Comparison of ENCODE assay signal across 10 cellular contexts in genomic region chr19:6278051-6278450, GRCh38. TPM values are rescaled to one million over a fixed set of nuclear protein-coding genes. Genes with fewer than 3 reads are reported as not detected.
DNase-seq lines count a peak whose midpoint lies in the region; ATAC-seq and TF ChIP-seq lines count a peak whose summit lies in the region.
"Had no signal": no experiment of that assay in that cellular context is flagged by ENCODE, and none has a peak within 500 bp of the region (broad histone marks: within the 10 kb centered on the region; RNA-seq: fewer than 3 reads in every experiment).

No MANE protein-coding gene starts in this region.

- no peak overlapping the region for H3K4me3 ChIP-seq in CD4-positive, CD25-positive, alpha-beta regulatory T cell (ENCODE audit: low read depth, low read length)
- H3K4me3 ChIP-seq in MM.1S (ENCODE audit: low read length): no peak overlapping the region
- peak overlapping the region; percentile 94 for H3K4me3 ChIP-seq in coronary artery
- peak overlapping the region; percentile 89 for H3K4me3 ChIP-seq in osteoblast (ENCODE audit: insufficient read depth, low read length)

- no peaks in the 10 kb centered on the region for H3K27me3 Mint-ChIP-seq in CD4-positive, CD25-positive, alpha-beta regulatory T cell

- peak overlapping the region; percentile 91 to 96 (median 94) for H3K4me3 Mint-ChIP-seq in CD4-positive, CD25-positive, alpha-beta regulatory T cell

- no peak overlapping the region for H3K9ac ChIP-seq in MM.1S (ENCODE audit: low read length)

- peak overlapping the region; percentile 29 for H3K27ac ChIP-seq in CD4-positive, CD25-positive, alpha-beta regulatory T cell (ENCODE audit: insufficient read depth, low read length, poor library complexity, severe bottlenecking)
- H3K27ac ChIP-seq in MM.1S (ENCODE audit: low read length): no peak overlapping the region
- H3K27ac ChIP-seq in coronary artery: peak overlapping the region in 1 of 2 donors; percentile 79
- peak overlapping the region; percentile 80 for H3K27ac ChIP-seq in osteoblast (ENCODE audit: low read depth, low read length)
- H3K27ac ChIP-seq: foreskin keratinocyte had no signal

- H3K9me3 ChIP-seq in CD4-positive, CD25-positive, alpha-beta regulatory T cell (ENCODE audit: control insufficient read depth in 2 of 2, low read length in 2 of 2): no peaks in the 10 kb centered on the region
- H3K9me3 ChIP-seq in MM.1S (replicated peaks; ENCODE audit: insufficient read depth, low read length) (no peaks in the 10 kb centered on the region), osteoblast (ENCODE audit: low read depth, low read length) (no peaks in the 10 kb centered on the region)
- H3K9me3 ChIP-seq: spleen had no signal

- no peaks in the 10 kb centered on the region for H3K27me3 ChIP-seq in CD4-positive, CD25-positive, alpha-beta regulatory T cell (ENCODE audit: control insufficient read depth, insufficient read depth, low read length)
- H3K27me3 ChIP-seq in MM.1S (replicated peaks; ENCODE audit: insufficient read depth, low read length) (peaks cover 18% of the 10 kb centered on the region), osteoblast (ENCODE audit: insufficient read depth, low read length) (no peaks in the 10 kb centered on the region)
- H3K27me3 ChIP-seq: foreskin keratinocyte, spleen had no signal

- no peak for ATAC-seq in CD4-positive, CD25-positive, alpha-beta regulatory T cell (ENCODE audit: low read depth in 2 of 2)
- ATAC-seq: foreskin keratinocyte had no signal

- peak overlapping the region; percentile 89 to 94 (median 92) for H3K27ac Mint-ChIP-seq in CD4-positive, CD25-positive, alpha-beta regulatory T cell

- no peaks in the 10 kb centered on the region for H3K9me3 Mint-ChIP-seq in CD4-positive, CD25-positive, alpha-beta regulatory T cell

- H2AFZ ChIP-seq in MM.1S (ENCODE audit: low read length) (no peak overlapping the region), osteoblast (ENCODE audit: low read length) (no peak overlapping the region)

- no peaks in the 10 kb centered on the region for H3F3A ChIP-seq in MM.1S (ENCODE audit: insufficient read depth, low read length)

- H3K79me2 ChIP-seq in MM.1S (ENCODE audit: low read length) (peaks cover 64% of the 10 kb centered on the region), osteoblast (ENCODE audit: insufficient read depth, low read length) (peaks cover 54% of the 10 kb centered on the region)

- peaks cover 6 to 57% (median 29%) of the 10 kb centered on the region in 4 donors for H3K4me1 Mint-ChIP-seq in CD4-positive, CD25-positive, alpha-beta regulatory T cell

- no peaks in the 10 kb centered on the region for H3K36me3 Mint-ChIP-seq in CD4-positive, CD25-positive, alpha-beta regulatory T cell

- no peak for TF ChIP-seq CTCF in MM.1S (IDR thresholded peaks at IDR 0.05; ENCODE audit: low read length)
- no peak for TF ChIP-seq CTCF in coronary artery (IDR thresholded peaks at IDR 0.05)
- TF ChIP-seq CTCF in osteoblast (IDR thresholded peaks at IDR 0.05; ENCODE audit: extremely low read depth, low read depth, low read length): no peak

- H3K4me1 ChIP-seq in CD4-positive, CD25-positive, alpha-beta regulatory T cell (ENCODE audit: control insufficient read depth, insufficient read depth, low read length, poor library complexity, severe bottlenecking): peaks cover 27% of the 10 kb centered on the region
- H3K4me1 ChIP-seq in MM.1S (ENCODE audit: low read length): 0 out of 2 replicates have a peak, but pooled peaks cover 3% of the 10 kb centered on the region
- peaks cover 59% of the 10 kb centered on the region for H3K4me1 ChIP-seq in osteoblast (ENCODE audit: insufficient read depth, low read length)
- H3K4me1 ChIP-seq: foreskin keratinocyte had no signal

- DNase-seq in CD4-positive, CD25-positive, alpha-beta regulatory T cell: no peak
- DNase-seq in MM.1S (no peak), coronary artery (ENCODE audit: low spot score) (no peak), osteoblast (ENCODE audit: insufficient read length, low spot score, missing footprints) (no peak), HPDE6-E6E7 (ENCODE audit: extremely low spot score) (no peak), OCI-M1 (lab: John Stamatoyannopoulos, UW) (no peak), NCI-H82 treated with DMSO at 0.1 percent for 48 hours (lab: John Stamatoyannopoulos, UW; ENCODE audit: unreplicated experiment) (no peak), D341Med (ENCODE audit: low spot score) (no peak)
- DNase-seq: foreskin keratinocyte, spleen had no signal

- no peaks in the 10 kb centered on the region for H3K9me2 ChIP-seq in MM.1S (replicated peaks; ENCODE audit: insufficient read depth, low read length)

- H3K36me3 ChIP-seq in CD4-positive, CD25-positive, alpha-beta regulatory T cell (ENCODE audit: control insufficient read depth, insufficient read depth, low read length): no peaks in the 10 kb centered on the region
- H3K36me3 ChIP-seq in MM.1S (replicated peaks; ENCODE audit: insufficient read depth, low read length): 0 out of 2 replicates have a peak, but pooled peaks cover 4% of the 10 kb centered on the region
- H3K36me3 ChIP-seq in osteoblast (ENCODE audit: insufficient read depth, low read length): peaks cover 7% of the 10 kb centered on the region

- H3K4me2 ChIP-seq in MM.1S (ENCODE audit: low read depth, low read length): peak overlapping the region; percentile 28; the same call in 1 of the 2 replicates
- H3K4me2 ChIP-seq in osteoblast (ENCODE audit: insufficient read depth, low read length): peak overlapping the region; percentile 93

- H4K20me1 ChIP-seq in MM.1S (ENCODE audit: insufficient read depth, low read length): peaks cover 11% of the 10 kb centered on the region; the same call in 1 of the 2 replicates
- H4K20me1 ChIP-seq in osteoblast (ENCODE audit: insufficient read depth, low read length): peaks cover 12% of the 10 kb centered on the region

RNA-seq across cellular contexts. Expression of gene MLLT1, which starts 1.7 kb away (rescaled TPM):
- total RNA-seq in CD4-positive, CD25-positive, alpha-beta regulatory T cell: 35.6 TPM
- polyA plus RNA-seq in CD4-positive, CD25-positive, alpha-beta regulatory T cell: under 1 TPM; 0.45 to 0.79 (median 0.58) TPM
- total RNA-seq in osteoblast: 14.7 and 15.9 TPM in 2 replicates

RNA-seq across cellular contexts. Expression of gene ACER1, which starts 55.4 kb away (rescaled TPM):
- total RNA-seq in CD4-positive, CD25-positive, alpha-beta regulatory T cell: 0.54 TPM
- polyA plus RNA-seq in CD4-positive, CD25-positive, alpha-beta regulatory T cell: 1 to 10 TPM in 2 of 4 donors, under 1 TPM in 2; 0.57 to 3.4 (median 1.3) TPM
- total RNA-seq in osteoblast: under 0.01 TPM in 1 of 2 replicates, not detected in the other
- total RNA-seq: foreskin keratinocyte had no signal

Comparison
In these comparisons a context has a peak if more than half of its experiments do, and no peak if none do; other contexts are left out.
1. H3K4me3 ChIP-seq: peak in coronary artery (single experiment) and osteoblast (single experiment); none in CD4-positive, CD25-positive, alpha-beta regulatory T cell (single experiment) and MM.1S (single experiment).